In the genomic region with DNA sequence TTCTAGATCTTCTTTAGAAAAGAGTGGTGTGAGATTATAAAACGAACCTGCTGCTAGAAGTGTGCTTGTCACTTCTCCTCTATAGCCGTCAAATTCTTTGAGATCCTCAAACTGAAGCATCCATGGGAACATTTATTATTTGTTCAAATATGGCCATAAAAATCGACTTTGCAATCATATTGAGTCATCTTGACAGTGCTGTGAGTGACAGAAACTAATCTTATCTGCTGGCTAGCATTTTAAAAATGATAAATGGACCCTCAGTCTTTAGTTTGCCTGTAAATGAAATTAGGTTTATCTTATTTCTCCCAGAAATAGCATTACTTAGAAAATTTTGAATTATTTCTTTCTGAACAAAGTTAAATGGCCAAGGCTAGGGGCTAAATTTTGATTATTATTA, we compare ENCODE assay signal across 16 cellular contexts.
DNase-seq lines count a peak whose midpoint lies in the region; ATAC-seq, FAIRE-seq and TF ChIP-seq lines count a peak whose summit lies in the region.
"Had no signal": no experiment of that assay in that cellular context is flagged by ENCODE, and none has a peak within 500 bp of the region (broad histone marks: within the 10 kb centered on the region; RNA-seq: fewer than 3 reads in every experiment).

No MANE protein-coding gene starts in this region.

- peaks cover 7% of the 10 kb centered on the region for H3K9me2 ChIP-seq in GM23338 (ENCODE audit: insufficient read depth)
- H3K9me2 ChIP-seq in GM23248 (ENCODE audit: insufficient read depth) = no peaks in the 10 kb centered on the region

- H3K9me3 Mint-ChIP-seq in GM23338 (no peaks in the 10 kb centered on the region), progenitor cell of endocrine pancreas (ENCODE audit: low read depth) (no peaks in the 10 kb centered on the region)
- H3K9me3 Mint-ChIP-seq: CD4-positive, alpha-beta memory T cell; H9 had no signal

- no peak for TF ChIP-seq POLR2A in K562 (conservative IDR thresholded peaks at IDR 0.05)

- H3K36me3 Mint-ChIP-seq in GM23338 (ENCODE audit: low read depth) = no peaks in the 10 kb centered on the region
- no peaks in the 10 kb centered on the region for H3K36me3 Mint-ChIP-seq in progenitor cell of endocrine pancreas (ENCODE audit: insufficient read depth)

- H3K4me2 ChIP-seq in GM23338 = no peak overlapping the region
- H3K4me2 ChIP-seq in K562 (ENCODE audit: insufficient read depth, low read length) = no peak overlapping the region
- H3K4me2 ChIP-seq in GM23248 (ENCODE audit: unreplicated experiment) = no peak overlapping the region

- no TSS peak for BruUV-seq in K562 (replicated peaks; lab: Mats Ljungman, UMichigan)

- DNase-seq in GM23338 (ENCODE audit: low spot score) (no peak), HEK293T (ENCODE audit: extremely low spot score) (no peak), SK-N-DZ (ENCODE audit: low spot score) (peak; percentile 63), K562 (ENCODE audit: extremely low read depth in 1 of 4, low spot score in 3 of 4) (no peak), progenitor cell of endocrine pancreas (ENCODE audit: low spot score, unreplicated experiment) (no peak), GM23248 (no peak)
- DNase-seq: C1 segment of cervical spinal cord; Caco-2; CD4-positive, alpha-beta memory T cell; DMS153; DND-41; H9 had no signal

- no peak for FAIRE-seq in K562 (lab: Jason Lieb, UNC)
- FAIRE-seq: GM12892 had no signal

- 39% methylated on average over 3 of the region's 3 CpGs for WGBS in K562 (ENCODE audit: insufficient coverage, low coverage, missing lambda C conversion rate)
- WGBS in GM23248 (ENCODE audit: low coverage in 1 of 2, low lambda C conversion rate in 2 of 2, missing lambda C conversion rate in 2 of 2), 2 experiments = 95% methylated on average over 3 of the region's 3 CpGs

- POLR2A ChIA-PET in HEK293T (lab: Yijun Ruan, JAX) = no interaction called here
- POLR2A ChIA-PET in K562 (lab: Yijun Ruan, JAX) = no interaction called here

- no peaks in the 10 kb centered on the region for H3K79me2 ChIP-seq in GM23338 (replicated peaks; ENCODE audit: insufficient read depth)
- no peaks in the 10 kb centered on the region for H3K79me2 ChIP-seq in K562 (ENCODE audit: control insufficient read depth, insufficient read depth, low read length)
- H3K79me2 ChIP-seq in GM23248 (ENCODE audit: insufficient read depth) = no peaks in the 10 kb centered on the region

- no peak for TF ChIP-seq EP300 in K562 (IDR thresholded peaks at IDR 0.05; ENCODE audit: low read length)

- intact Hi-C loops in K562 (cut with micrococcal nuclease) = no loop called here

- H3F3A ChIP-seq in GM23338 (replicated peaks; ENCODE audit: low read depth) (no peaks in the 10 kb centered on the region), GM23248 (ENCODE audit: insufficient read depth) (no peaks in the 10 kb centered on the region)

- TF ChIP-seq CTCF in GM23338 (conservative IDR thresholded peaks at IDR 0.05; ENCODE audit: low read depth in 2 of 2) (no peak), K562 (IDR thresholded peaks at IDR 0.05 in 2 of 3, conservative IDR thresholded peaks at IDR 0.05 in 1 of 3; ENCODE audit: insufficient read depth in 2 of 3, low read depth in 1 of 3, low read length in 3 of 3) (no peak), progenitor cell of endocrine pancreas (IDR thresholded peaks at IDR 0.05; ENCODE audit: unreplicated experiment) (no peak)

- H3K27ac Mint-ChIP-seq in GM23338 = peak overlapping the region; percentile 68; the same call in 1 of the 2 replicates
- no peak overlapping the region for H3K27ac Mint-ChIP-seq in progenitor cell of endocrine pancreas
- H3K27ac Mint-ChIP-seq: CD4-positive, alpha-beta memory T cell; H9 had no signal

- H3K4me1 ChIP-seq in GM23338 (ENCODE audit: insufficient read depth) (peaks cover 32% of the 10 kb centered on the region), K562 (replicated peaks in 1 of 2; ENCODE audit: control insufficient read depth in 2 of 2, insufficient read depth in 2 of 2, low read length in 2 of 2) (no peaks in the 10 kb centered on the region), GM23248 (ENCODE audit: insufficient read depth) (0 out of 2 replicates have a peak, but pooled peaks cover 9% of the 10 kb centered on the region)
- H3K4me1 ChIP-seq: Caco-2 had no signal

- H3K4me1 Mint-ChIP-seq in GM23338 = peaks cover 37% of the 10 kb centered on the region
- no peaks in the 10 kb centered on the region for H3K4me1 Mint-ChIP-seq in progenitor cell of endocrine pancreas (ENCODE audit: low read depth)
- H3K4me1 Mint-ChIP-seq: CD4-positive, alpha-beta memory T cell had no signal

- CTCF ChIA-PET in HEK293T (lab: Yijun Ruan, JAX) (no interaction called here), K562 (lab: Yijun Ruan, JAX; ENCODE audit: low intra/inter-chr PET ratio) (no interaction called here)

- no peaks in the 10 kb centered on the region for H3K9me1 ChIP-seq in K562 (ENCODE audit: control insufficient read depth, insufficient read depth, low read length)

- H3K9me3 ChIP-seq in K562 (replicated peaks; ENCODE audit: control insufficient read depth, insufficient read depth, low read depth, low read length) (no peaks in the 10 kb centered on the region), GM23248 (ENCODE audit: low read depth) (no peaks in the 10 kb centered on the region)
- H3K9me3 ChIP-seq: Caco-2 had no signal

- H2AFZ ChIP-seq in GM23338 (no peak overlapping the region), K562 (ENCODE audit: low read depth, low read length) (no peak overlapping the region), GM23248 (no peak overlapping the region)

- H4K20me1 ChIP-seq in GM23338 (replicated peaks; ENCODE audit: insufficient read depth) (no peaks in the 10 kb centered on the region), K562 (replicated peaks; ENCODE audit: control insufficient read depth, insufficient read depth, low read length) (no peaks in the 10 kb centered on the region), GM23248 (ENCODE audit: insufficient read depth) (no peaks in the 10 kb centered on the region)

- no peak for ATAC-seq in GM23338
- no peak for ATAC-seq in K562
- ATAC-seq in HG02973 (IDR thresholded peaks at IDR 0.05; ENCODE audit: unreplicated experiment) = no peak
- no peak for ATAC-seq in HG03025 (IDR thresholded peaks at IDR 0.05; ENCODE audit: low FRiP score, unreplicated experiment)
- ATAC-seq: HCT116 had no signal

- H3K4me3 ChIP-seq in GM23338 = no peak overlapping the region
- no peak overlapping the region for H3K4me3 ChIP-seq in K562
- H3K4me3 ChIP-seq in GM23248 = no peak overlapping the region

- in situ Hi-C loops in K562 (cut with MboI) = no loop called here
- in situ Hi-C loops in GM23248 (cut with MboI) = no loop called here

- no peak for TF ChIP-seq RAD21 in K562 (CRISPR knock-in tag; conservative IDR thresholded peaks at IDR 0.05 in 1 of 2, IDR thresholded peaks at IDR 0.05 in 1 of 2)

- no peaks in the 10 kb centered on the region for H3K27me3 ChIP-seq in GM23338 (ENCODE audit: insufficient read depth)
- H3K27me3 ChIP-seq in K562 (ENCODE audit: control insufficient read depth in 2 of 2, insufficient read depth in 2 of 2, low read length in 2 of 2) = no peaks in the 10 kb centered on the region
- no peaks in the 10 kb centered on the region for H3K27me3 ChIP-seq in GM23248 (replicated peaks; ENCODE audit: insufficient read depth)

- H3K4me3 Mint-ChIP-seq in GM23338 (no peak overlapping the region), progenitor cell of endocrine pancreas (ENCODE audit: low read depth) (no peak overlapping the region)
- H3K4me3 Mint-ChIP-seq: CD4-positive, alpha-beta memory T cell; H9 had no signal

- no peaks in the 10 kb centered on the region for H3K27me3 Mint-ChIP-seq in GM23338 (ENCODE audit: insufficient read depth, low read depth, poor library complexity)
- no peaks in the 10 kb centered on the region for H3K27me3 Mint-ChIP-seq in progenitor cell of endocrine pancreas
- H3K27me3 Mint-ChIP-seq: CD4-positive, alpha-beta memory T cell had no signal

- no peak overlapping the region for H3K9ac ChIP-seq in K562 (ENCODE audit: insufficient read depth in 1 of 2, low read depth in 2 of 2, low read length in 2 of 2)
- H3K9ac ChIP-seq in GM23248 = no peak overlapping the region

- no peak overlapping the region for H3K27ac ChIP-seq in GM23338 (ENCODE audit: low read depth)
- H3K27ac ChIP-seq in K562 (ENCODE audit: extremely low read depth, low read depth, low read length) = no peak overlapping the region
- H3K27ac ChIP-seq in GM23248 = no peak overlapping the region

- H3K36me3 ChIP-seq in GM23338 (ENCODE audit: insufficient read depth) (no peaks in the 10 kb centered on the region), K562 (ENCODE audit: control insufficient read depth, insufficient read depth, low read length) (no peaks in the 10 kb centered on the region), GM23248 (ENCODE audit: low read depth) (no peaks in the 10 kb centered on the region)

TF ChIP-seq in GM23338, 12 proteins besides CTCF, POLR2A, EP300 and RAD21 (continues in another document):
- TF ChIP-seq EZH2 (IDR thresholded peaks at IDR 0.05; ENCODE audit: low read depth, unreplicated experiment) = no peak
- no peak for TF ChIP-seq ZNF114 (CRISPR knock-in tag; IDR thresholded peaks at IDR 0.05)

TF ChIP-seq in HEK293T, 16 proteins besides CTCF, POLR2A, EP300 and RAD21 (continues in another document):
- TF ChIP-seq BHLHE40 (IDR thresholded peaks at IDR 0.05; ENCODE audit: borderline replicate concordance) (no peak), SP1 (IDR thresholded peaks at IDR 0.05) (no peak), HDGF (IDR thresholded peaks at IDR 0.05; ENCODE audit: borderline replicate concordance) (no peak)
- TF ChIP-seq, protein P1, sequence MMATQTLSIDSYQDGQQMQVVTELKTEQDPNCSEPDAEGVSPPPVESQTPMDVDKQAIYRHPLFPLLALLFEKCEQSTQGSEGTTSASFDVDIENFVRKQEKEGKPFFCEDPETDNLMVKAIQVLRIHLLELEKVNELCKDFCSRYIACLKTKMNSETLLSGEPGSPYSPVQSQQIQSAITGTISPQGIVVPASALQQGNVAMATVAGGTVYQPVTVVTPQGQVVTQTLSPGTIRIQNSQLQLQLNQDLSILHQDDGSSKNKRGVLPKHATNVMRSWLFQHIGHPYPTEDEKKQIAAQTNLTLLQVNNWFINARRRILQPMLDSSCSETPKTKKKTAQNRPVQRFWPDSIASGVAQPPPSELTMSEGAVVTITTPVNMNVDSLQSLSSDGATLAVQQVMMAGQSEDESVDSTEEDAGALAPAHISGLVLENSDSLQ (IDR thresholded peaks at IDR 0.05) = peak; percentile 65

TF ChIP-seq in K562, 482 proteins besides CTCF, POLR2A, EP300 and RAD21 (continues in another document):
- TF ChIP-seq SRSF1 (IDR thresholded peaks at IDR 0.05; ENCODE audit: low read depth, low read length) = no peak
